In the genomic region with DNA sequence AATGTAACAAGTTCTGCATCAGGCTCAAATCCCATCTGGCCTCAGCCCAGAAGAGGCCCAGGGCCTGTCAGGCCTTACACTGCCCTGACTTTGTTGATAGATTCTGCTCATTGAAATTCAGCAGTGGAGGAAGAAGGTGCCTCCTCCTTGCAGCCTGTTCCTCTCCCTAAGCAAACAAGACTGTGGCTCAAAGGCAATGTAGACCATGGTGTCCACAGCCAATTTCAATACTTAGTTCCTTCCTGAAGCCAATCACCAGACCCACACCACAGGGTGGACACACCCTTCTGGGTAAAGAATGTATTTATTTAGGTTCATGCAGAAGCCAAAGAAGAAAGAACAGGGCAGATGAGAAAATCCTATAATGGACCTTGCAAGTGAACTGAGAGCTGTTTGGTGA, we compare ENCODE assay signal across 23 cellular contexts.
"Had no signal": no experiment of that assay in that cellular context is flagged by ENCODE, and none has a peak within 500 bp of the region (broad histone marks: within the 10 kb centered on the region; RNA-seq: fewer than 3 reads in every experiment).

No MANE protein-coding gene starts in this region.

- H3K36me3 ChIP-seq: spleen, tibial nerve, vagina had no signal

- H3K4me3 ChIP-seq: body of pancreas, psoas muscle, spleen, tibial nerve, vagina had no signal

- DNase-seq: activated CD4-positive, alpha-beta T cell treated with anti-CD3 and anti-CD28 coated beads, Interleukin-2, amount 10 ng/mL, durations not matched to agents 24 days and 14 days; activated CD8-positive, alpha-beta T cell treated with anti-CD3 and anti-CD28 coated beads for 36 hours; activated naive CD4-positive, alpha-beta T cell treated with Interleukin-2 at 50 U/mL for 16 hours; activated naive CD8-positive, alpha-beta T cell treated with anti-CD3 and anti-CD28 coated beads, Interleukin-2, amount 10 ng/mL, durations not matched to agents 7 days and 5 days; activated T-cell treated with anti-CD3 and anti-CD28 coated beads, Interleukin-2, amount 50 U/mL, for 1 hour; body of pancreas; caudate nucleus; endodermal cell; foreskin melanocyte; hypothalamus; islet precursor cell; midbrain; psoas muscle; spleen; stimulated activated CD4-positive, alpha-beta T cell treated with anti-CD3 and anti-CD28 coated beads, Interleukin-1b, Interleukin-23, amount 100 ng/mL, for 48 hours; stimulated activated CD8-positive, alpha-beta memory T cell treated with anti-CD3 and anti-CD28 coated beads, Interleukin-4, amount 100 ng/mL, for 48 hours; stimulated activated naive CD4-positive, alpha-beta T cell treated with Interleukin-2 at 50 U/mL for 16 hours; substantia nigra; T-helper 1 cell; T-helper 9 cell had no signal

- H3K27me3 ChIP-seq: body of pancreas, tibial nerve, vagina had no signal

- H3K27ac ChIP-seq: body of pancreas, epithelial cell of prostate, psoas muscle, spleen, tibial nerve, vagina had no signal

- H3K9me3 ChIP-seq: body of pancreas, psoas muscle, spleen, tibial nerve, vagina had no signal
